In the genomic region with DNA sequence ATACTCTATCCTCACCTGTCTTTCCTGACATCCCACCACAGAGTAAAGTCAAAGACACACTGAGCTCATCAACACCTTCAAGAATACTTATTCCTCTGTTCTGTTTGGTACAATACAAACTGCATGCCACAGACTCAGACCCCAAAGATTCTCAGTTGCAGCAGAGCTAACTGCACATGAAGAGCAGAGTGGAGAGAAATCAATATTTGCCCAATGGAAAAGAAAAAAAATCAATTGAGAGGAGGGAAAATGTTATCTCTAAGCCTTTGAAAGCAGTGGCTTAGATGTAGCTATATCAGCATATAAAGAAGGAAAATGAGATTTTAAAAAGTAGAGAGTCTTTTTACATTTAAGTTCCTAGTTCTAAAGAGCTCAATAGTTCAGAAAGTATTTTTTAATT, we compare ENCODE assay signal across 1 cellular context.
TF ChIP-seq lines count a peak whose summit lies in the region.

No MANE protein-coding gene starts in this region.

TF ChIP-seq in HepG2, 621 proteins besides CTCF, POLR2A, EP300 and RAD21 (continued from another document):
- TF ChIP-seq, protein P1, sequence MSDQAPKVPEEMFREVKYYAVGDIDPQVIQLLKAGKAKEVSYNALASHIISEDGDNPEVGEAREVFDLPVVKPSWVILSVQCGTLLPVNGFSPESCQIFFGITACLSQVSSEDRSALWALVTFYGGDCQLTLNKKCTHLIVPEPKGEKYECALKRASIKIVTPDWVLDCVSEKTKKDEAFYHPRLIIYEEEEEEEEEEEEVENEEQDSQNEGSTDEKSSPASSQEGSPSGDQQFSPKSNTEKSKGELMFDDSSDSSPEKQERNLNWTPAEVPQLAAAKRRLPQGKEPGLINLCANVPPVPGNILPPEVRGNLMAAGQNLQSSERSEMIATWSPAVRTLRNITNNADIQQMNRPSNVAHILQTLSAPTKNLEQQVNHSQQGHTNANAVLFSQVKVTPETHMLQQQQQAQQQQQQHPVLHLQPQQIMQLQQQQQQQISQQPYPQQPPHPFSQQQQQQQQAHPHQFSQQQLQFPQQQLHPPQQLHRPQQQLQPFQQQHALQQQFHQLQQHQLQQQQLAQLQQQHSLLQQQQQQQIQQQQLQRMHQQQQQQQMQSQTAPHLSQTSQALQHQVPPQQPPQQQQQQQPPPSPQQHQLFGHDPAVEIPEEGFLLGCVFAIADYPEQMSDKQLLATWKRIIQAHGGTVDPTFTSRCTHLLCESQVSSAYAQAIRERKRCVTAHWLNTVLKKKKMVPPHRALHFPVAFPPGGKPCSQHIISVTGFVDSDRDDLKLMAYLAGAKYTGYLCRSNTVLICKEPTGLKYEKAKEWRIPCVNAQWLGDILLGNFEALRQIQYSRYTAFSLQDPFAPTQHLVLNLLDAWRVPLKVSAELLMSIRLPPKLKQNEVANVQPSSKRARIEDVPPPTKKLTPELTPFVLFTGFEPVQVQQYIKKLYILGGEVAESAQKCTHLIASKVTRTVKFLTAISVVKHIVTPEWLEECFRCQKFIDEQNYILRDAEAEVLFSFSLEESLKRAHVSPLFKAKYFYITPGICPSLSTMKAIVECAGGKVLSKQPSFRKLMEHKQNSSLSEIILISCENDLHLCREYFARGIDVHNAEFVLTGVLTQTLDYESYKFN (CRISPR knock-in tag; conservative IDR thresholded peaks at IDR 0.05) = peak; percentile 61; the same call in 1 of the 2 replicates
